Comparison of ENCODE assay signal across 27 cellular contexts in genomic region chr19:28130066-28130511, GRCh38.
DNase-seq lines count a peak whose midpoint lies in the region; ATAC-seq, FAIRE-seq and TF ChIP-seq lines count a peak whose summit lies in the region.
"Had no signal": no experiment of that assay in that cellular context is flagged by ENCODE, and none has a peak within 500 bp of the region (broad histone marks: within the 10 kb centered on the region; RNA-seq: fewer than 3 reads in every experiment).

No MANE protein-coding gene starts in this region.

- H4K91ac ChIP-seq in mesenchymal stem cell (ENCODE audit: low read length) = no peak overlapping the region

- ATAC-seq in GM19397 (IDR thresholded peaks at IDR 0.05; ENCODE audit: unreplicated experiment) = peak; percentile 91
- ATAC-seq in HG03439 (IDR thresholded peaks at IDR 0.05; ENCODE audit: unreplicated experiment) = no peak
- no peak for ATAC-seq in HG03159 (IDR thresholded peaks at IDR 0.05; ENCODE audit: unreplicated experiment)
- ATAC-seq: gastrocnemius medialis; SK-N-SH treated with all-trans-retinoic acid at 6 μM for 48 hours; stimulated activated memory B cell treated with anti-CD40 and anti-IgM and Interleukin-4, amounts not matched to agents 10 μg/mL and 1 μg/mL and 100 μg/mL, for 72 hours had no signal

- CTCF ChIA-PET in mammary epithelial cell (lab: Charles Lee; ENCODE audit: low non-redundant PET) = no interaction called here

- no peak for TF ChIP-seq CTCF in mammary epithelial cell (conservative IDR thresholded peaks at IDR 0.05 in 1 of 2, IDR thresholded peaks at IDR 0.05 in 1 of 2; ENCODE audit: extremely low read depth in 1 of 2, insufficient read depth in 1 of 2, low read depth in 1 of 2, low read length in 2 of 2)

- H4K20me1 ChIP-seq in mammary epithelial cell (ENCODE audit: insufficient read depth, low read length) = no peaks in the 10 kb centered on the region

- no peaks in the 10 kb centered on the region for H3K79me2 ChIP-seq in mammary epithelial cell (ENCODE audit: insufficient read depth, low read length)

- H3K79me1 ChIP-seq in mesenchymal stem cell (replicated peaks; ENCODE audit: low read length, poor library complexity, severe bottlenecking) = no peaks in the 10 kb centered on the region

- peak; percentile 87 for FAIRE-seq in RCC 7860 (lab: Jason Lieb, UNC)
- FAIRE-seq: H54, kidney had no signal

- no peak overlapping the region for H4K8ac ChIP-seq in mesenchymal stem cell (ENCODE audit: low read length)

- H2AFZ ChIP-seq in mesenchymal stem cell (ENCODE audit: low read depth, low read length) (no peak overlapping the region), mammary epithelial cell (ENCODE audit: low read depth, low read length) (no peak overlapping the region)

- H3K27me3 ChIP-seq in mesenchymal stem cell (ENCODE audit: control insufficient read depth in 1 of 2, insufficient read depth in 1 of 2, low read length in 2 of 2) = peaks cover 0 to 8% of the 10 kb centered on the region in 2 experiments
- H3K27me3 ChIP-seq in mammary epithelial cell (ENCODE audit: insufficient read depth, low read length) = no peaks in the 10 kb centered on the region
- H3K27me3 ChIP-seq: gastrocnemius medialis, suprapubic skin, uterus had no signal

- dilution Hi-C loops in mammary epithelial cell (cut with HindIII; ENCODE audit: low sequenced_read_pairs) = no loop called here

- no peak overlapping the region for H3K9ac ChIP-seq in mesenchymal stem cell (ENCODE audit: low read length)
- no peak overlapping the region for H3K9ac ChIP-seq in mammary epithelial cell (ENCODE audit: insufficient read depth, low read length)

- DNase-seq in Caki2 (ENCODE audit: low read depth) = peak; percentile 51
- peak; percentile 49 for DNase-seq in RCC 7860 (ENCODE audit: low spot score)
- no peak for DNase-seq in mesenchymal stem cell
- DNase-seq in posterior cingulate gyrus = no peak
- DNase-seq in mammary epithelial cell = no peak
- DNase-seq: activated CD4-positive, alpha-beta T cell treated with anti-CD3 and anti-CD28 coated beads, Interleukin-2, amount 10 ng/mL, durations not matched to agents 7 days and 5 days; activated naive CD4-positive, alpha-beta T cell; activated T-cell treated with anti-CD3 and anti-CD28 coated beads, Interleukin-2, amount 50 U/mL, for 48 hours; COR-L47; effector CD8-positive, alpha-beta T cell; gastrocnemius medialis; IMR-90; kidney; naive B cell; NCI-H1048; NCI-H187 treated with DMSO at 0.1 percent for 48 hours; NCI-H526; stimulated activated CD4-positive, alpha-beta T cell treated with anti-CD3 and anti-CD28 coated beads, Interleukin-4, amount 100 ng/mL, for 1 hour; T-helper 9 cell had no signal

- H2BK5ac ChIP-seq in mesenchymal stem cell (ENCODE audit: low read depth, low read length, poor library complexity, severe bottlenecking) = no peak overlapping the region

- intact Hi-C loops in posterior cingulate gyrus (cut with DNase I) (no loop called here), mammary epithelial cell (cut with micrococcal nuclease) (no loop called here)

- in situ Hi-C loops in Caki2 (cut with HindIII; ENCODE audit: low pct_unique_long_range_greater_than_20kb, low sequenced_read_pairs) = no loop called here
- in situ Hi-C loops in mammary epithelial cell (cut with MboI; ENCODE audit: low sequenced_read_pairs in 2 of 2) = no loop called here

- H3K36me3 ChIP-seq in mesenchymal stem cell (ENCODE audit: control insufficient read depth in 1 of 2, insufficient read depth in 2 of 2, low read depth in 1 of 2, low read length in 2 of 2) (no peaks in the 10 kb centered on the region), mammary epithelial cell (ENCODE audit: insufficient read depth, low read length) (no peaks in the 10 kb centered on the region)
- H3K36me3 ChIP-seq: gastrocnemius medialis, suprapubic skin, uterus had no signal

- H3K27ac ChIP-seq in mesenchymal stem cell (ENCODE audit: low read length, poor library complexity, severe bottlenecking) = peak overlapping the region; percentile 44
- H3K27ac ChIP-seq in mammary epithelial cell (ENCODE audit: insufficient read depth, low read depth, low read length) = no peak overlapping the region
- H3K27ac ChIP-seq: gastrocnemius medialis, suprapubic skin, uterus had no signal

- no peak overlapping the region for H2BK15ac ChIP-seq in mesenchymal stem cell (ENCODE audit: low read depth, poor library complexity, severe bottlenecking)

- no TSS peak for BruUV-seq in mammary epithelial cell (replicated peaks; lab: Mats Ljungman, UMichigan)

- no peak overlapping the region for H3K4me2 ChIP-seq in mesenchymal stem cell (ENCODE audit: low read length, poor library complexity, severe bottlenecking)
- H3K4me2 ChIP-seq in mammary epithelial cell (ENCODE audit: insufficient read depth, low read depth, low read length) = no peak overlapping the region

- H3K4me1 ChIP-seq in mesenchymal stem cell (ENCODE audit: control insufficient read depth, insufficient read depth, low read depth, low read length) (peaks cover 7% of the 10 kb centered on the region), mammary epithelial cell (ENCODE audit: insufficient read depth, low read length) (no peaks in the 10 kb centered on the region)
- H3K4me1 ChIP-seq: gastrocnemius medialis, suprapubic skin, uterus had no signal

- no peak overlapping the region for H3K14ac ChIP-seq in mesenchymal stem cell (ENCODE audit: low read length in 2 of 2)

- H2AK5ac ChIP-seq in mesenchymal stem cell (ENCODE audit: low read length, severe bottlenecking) = no peak overlapping the region

- H3K4me3 ChIP-seq in mesenchymal stem cell (ENCODE audit: insufficient read depth in 1 of 2, low read depth in 1 of 2, low read length in 2 of 2) (no peak overlapping the region), mammary epithelial cell (replicated peaks in 1 of 3; ENCODE audit: insufficient read depth in 1 of 3, low read depth in 2 of 3, low read length in 3 of 3) (no peak overlapping the region)
- H3K4me3 ChIP-seq: gastrocnemius medialis, suprapubic skin, uterus had no signal

- no peak overlapping the region for H2BK12ac ChIP-seq in mesenchymal stem cell (ENCODE audit: low read length in 2 of 2)

- WGBS in mesenchymal stem cell = 53% methylated on average over 3 of the region's 4 CpGs
- 28% methylated on average over 4 of the region's 4 CpGs for WGBS in mammary epithelial cell (ENCODE audit: low coverage, missing lambda C conversion rate)

- H3K4ac ChIP-seq in mesenchymal stem cell (ENCODE audit: low read depth in 1 of 2, low read length in 2 of 2) = no peak overlapping the region

- H3K23ac ChIP-seq in mesenchymal stem cell (ENCODE audit: low read length in 2 of 2) = no peak overlapping the region

- no peaks in the 10 kb centered on the region for H3K9me3 ChIP-seq in mesenchymal stem cell (ENCODE audit: control insufficient read depth, low read length)
- H3K9me3 ChIP-seq in mammary epithelial cell (replicated peaks; ENCODE audit: insufficient read depth, low read length) = peaks cover 5% of the 10 kb centered on the region
- H3K9me3 ChIP-seq: gastrocnemius medialis, suprapubic skin, uterus had no signal

- H2BK120ac ChIP-seq in mesenchymal stem cell (ENCODE audit: low read depth, low read length) = no peak overlapping the region

- no peak overlapping the region for H3K18ac ChIP-seq in mesenchymal stem cell (ENCODE audit: low read depth in 1 of 2, low read length in 2 of 2)

Comparison
In these comparisons a context has a peak if more than half of its experiments do, and no peak if none do; other contexts are left out.
1. DNase-seq: peak in Caki2 (single experiment) and RCC 7860 (single experiment); none in mesenchymal stem cell (single experiment), posterior cingulate gyrus (0 of 10) and mammary epithelial cell (single experiment).